In the genomic region with DNA sequence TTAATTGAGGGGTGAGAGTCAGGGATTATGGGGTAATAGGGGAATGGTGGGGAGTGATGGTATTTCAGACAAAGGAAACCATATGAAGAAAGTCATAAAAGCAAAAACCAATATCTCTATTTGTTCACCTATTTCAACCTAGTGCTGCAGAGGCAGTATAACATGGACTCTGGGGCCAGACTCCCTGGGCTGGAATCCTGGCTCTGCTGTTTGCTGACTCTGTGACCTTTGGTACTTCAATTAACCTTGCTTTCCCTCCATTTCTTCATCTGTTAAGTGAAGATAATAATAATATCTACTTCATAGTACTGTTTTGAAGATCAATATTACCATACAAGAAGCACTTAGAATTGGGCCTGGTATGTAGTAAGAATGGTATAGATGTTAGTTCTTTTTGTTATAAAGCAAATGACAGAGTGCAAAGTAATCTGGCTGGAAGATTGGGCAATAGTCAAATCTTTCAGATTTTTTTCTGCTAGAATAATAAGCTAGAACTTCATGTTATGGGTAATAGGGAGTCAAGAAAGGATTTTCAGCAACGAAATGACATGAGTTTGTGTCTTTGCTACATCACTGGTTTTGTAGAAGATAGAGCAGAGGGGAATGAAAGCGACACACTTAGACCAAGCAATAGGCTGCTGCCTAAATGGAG, we compare ENCODE assay signal across 18 cellular contexts. TPM values are rescaled to one million over a fixed set of nuclear protein-coding genes. Genes with fewer than 3 reads are reported as not detected.
DNase-seq lines count a peak whose midpoint lies in the region; ATAC-seq and TF ChIP-seq lines count a peak whose summit lies in the region.
"Had no signal": no experiment of that assay in that cellular context is flagged by ENCODE, and none has a peak within 500 bp of the region (broad histone marks: within the 10 kb centered on the region; RNA-seq: fewer than 3 reads in every experiment).

No MANE protein-coding gene starts in this region.

- H3K4me1 ChIP-seq in Caco-2 (peaks cover 13% of the 10 kb centered on the region; the same call in 1 of the 2 replicates), adipocyte (ENCODE audit: control insufficient read depth, insufficient read depth, low read length) (peaks cover 7% of the 10 kb centered on the region), neural progenitor cell (no peaks in the 10 kb centered on the region), prostate gland (replicated peaks) (no peaks in the 10 kb centered on the region), heart left ventricle (no peaks in the 10 kb centered on the region)

- no peak overlapping the region for H3K27ac ChIP-seq in neural progenitor cell
- H3K27ac ChIP-seq in prostate gland, result no peak overlapping the region
- H3K27ac ChIP-seq in heart left ventricle, result no peak overlapping the region
- H3K27ac ChIP-seq: 22Rv1, GM23248 had no signal

- CTCF ChIA-PET in Caco-2 (lab: Charles Lee), result no interaction called here

- 92% methylated on average over 2 of the region's 2 CpGs for WGBS in prostate gland
- WGBS in heart left ventricle, 4 donors, result 86 to 91% (median 89%) methylated on average over 2 of the region's 2 CpGs

- H3K36me3 Mint-ChIP-seq in Caco-2 (ENCODE audit: insufficient read depth, unreplicated experiment) (no peaks in the 10 kb centered on the region), neural progenitor cell (no peaks in the 10 kb centered on the region)
- H3K36me3 Mint-ChIP-seq: CD14-positive monocyte; CD8-positive, alpha-beta T cell had no signal

- H3K27ac Mint-ChIP-seq in Caco-2 (ENCODE audit: unreplicated experiment) (no peak overlapping the region), neural progenitor cell (peak overlapping the region; percentile 48)
- H3K27ac Mint-ChIP-seq: CD14-positive monocyte; CD8-positive, alpha-beta T cell had no signal

- H3K4me1 Mint-ChIP-seq in Caco-2 (ENCODE audit: low read depth, unreplicated experiment), result peaks cover 6% of the 10 kb centered on the region
- peaks cover 12% of the 10 kb centered on the region for H3K4me1 Mint-ChIP-seq in neural progenitor cell
- H3K4me1 Mint-ChIP-seq: CD14-positive monocyte had no signal

- no peaks in the 10 kb centered on the region for H3F3A ChIP-seq in neural progenitor cell (ENCODE audit: low read depth)

- H3K4me3 ChIP-seq in Caco-2 (ENCODE audit: low read depth, low read length) (no peak overlapping the region), adipocyte (ENCODE audit: low read length) (no peak overlapping the region), neural progenitor cell (no peak overlapping the region), prostate gland (no peak overlapping the region), heart left ventricle (no peak overlapping the region)
- H3K4me3 ChIP-seq: GM23248 had no signal

- intact Hi-C loops in Caco-2 (cut with micrococcal nuclease; ENCODE audit: unreplicated experiment) (loop anchor here (1.0 kb wide), 1 partner anchor 9 kb away; no protein-coding TSS in a partner anchor), prostate gland (cut with DNase I) (no loop called here), heart left ventricle (cut with DNase I) (no loop called here)

- TF ChIP-seq POLR2A in prostate gland (IDR thresholded peaks at IDR 0.05), result no peak
- no peak for TF ChIP-seq POLR2A in heart left ventricle (IDR thresholded peaks at IDR 0.05)

- H3K9me3 ChIP-seq in Caco-2 (no peaks in the 10 kb centered on the region), adipocyte (ENCODE audit: control insufficient read depth, low read length) (no peaks in the 10 kb centered on the region), neural progenitor cell (ENCODE audit: low read depth) (no peaks in the 10 kb centered on the region), prostate gland (no peaks in the 10 kb centered on the region), heart left ventricle (no peaks in the 10 kb centered on the region)

- H3K27me3 Mint-ChIP-seq in Caco-2 (ENCODE audit: insufficient read depth, unreplicated experiment) (no peaks in the 10 kb centered on the region), neural progenitor cell (ENCODE audit: insufficient read depth, low read depth) (no peaks in the 10 kb centered on the region)

- no peak overlapping the region for H3K9ac ChIP-seq in adipocyte (ENCODE audit: low read length)
- no peak overlapping the region for H3K9ac ChIP-seq in neural progenitor cell
- H3K9ac ChIP-seq: GM23248 had no signal

- H3K79me2 ChIP-seq in neural progenitor cell (ENCODE audit: low read depth), result no peaks in the 10 kb centered on the region

- DNase-seq in Caco-2 (peak; percentile 49), adipocyte (ENCODE audit: low read depth) (peak; percentile 41), iris pigment epithelial cell (ENCODE audit: low read depth) (peak; percentile 34), neural progenitor cell (ENCODE audit: low spot score) (no peak), prostate gland (ENCODE audit: low spot score) (no peak), cerebellar cortex (ENCODE audit: low spot score) (no peak), heart left ventricle (no peak)
- DNase-seq: CD8-positive, alpha-beta T cell; COR-L47; DND-41; GDM1; GM23248; H7; KBM-7 had no signal

- H3K36me3 ChIP-seq in Caco-2 (ENCODE audit: control insufficient read depth, insufficient read depth, low read length) (no peaks in the 10 kb centered on the region), adipocyte (ENCODE audit: control insufficient read depth, insufficient read depth, low read length, severe bottlenecking) (no peaks in the 10 kb centered on the region), neural progenitor cell (no peaks in the 10 kb centered on the region), prostate gland (no peaks in the 10 kb centered on the region), heart left ventricle (no peaks in the 10 kb centered on the region)

- H3K4me3 Mint-ChIP-seq in Caco-2 (ENCODE audit: unreplicated experiment), result no peak overlapping the region
- H3K4me3 Mint-ChIP-seq in neural progenitor cell, result no peak overlapping the region
- H3K4me3 Mint-ChIP-seq: CD14-positive monocyte; CD8-positive, alpha-beta T cell had no signal

- BruUV-seq in Caco-2 (replicated peaks; lab: Mats Ljungman, UMichigan), result no TSS peak

- H2AFZ ChIP-seq in neural progenitor cell (replicated peaks), result no peak overlapping the region
- H2AFZ ChIP-seq: GM23248 had no signal

- no peaks in the 10 kb centered on the region for H4K20me1 ChIP-seq in neural progenitor cell (ENCODE audit: low read depth)

- TF ChIP-seq CTCF in Caco-2 (IDR thresholded peaks at IDR 0.05; ENCODE audit: insufficient read depth in 1 of 2, low read depth in 1 of 2, low read length in 1 of 2, severe bottlenecking in 1 of 2, unreplicated experiment in 1 of 2) (no peak), neural progenitor cell (IDR thresholded peaks at IDR 0.05) (no peak), prostate gland (IDR thresholded peaks at IDR 0.05) (no peak), heart left ventricle (IDR thresholded peaks at IDR 0.05) (no peak)

- no peak overlapping the region for H3K4me2 ChIP-seq in neural progenitor cell

- H3K9me3 Mint-ChIP-seq in Caco-2 (ENCODE audit: unreplicated experiment), result no peaks in the 10 kb centered on the region
- no peaks in the 10 kb centered on the region for H3K9me3 Mint-ChIP-seq in neural progenitor cell
- H3K9me3 Mint-ChIP-seq: CD8-positive, alpha-beta T cell had no signal

- POLR2A ChIA-PET in Caco-2 (lab: Charles Lee), result no interaction called here

- ATAC-seq in HG03175 (IDR thresholded peaks at IDR 0.05; ENCODE audit: unreplicated experiment), result no peak
- ATAC-seq in heart left ventricle, result no peak
- ATAC-seq: CD8-positive, alpha-beta T cell had no signal

- no peaks in the 10 kb centered on the region for H3K27me3 ChIP-seq in Caco-2 (replicated peaks; ENCODE audit: control insufficient read depth, insufficient read depth, low read length)
- no peaks in the 10 kb centered on the region for H3K27me3 ChIP-seq in adipocyte (replicated peaks; ENCODE audit: control insufficient read depth, insufficient read depth, low read length)
- H3K27me3 ChIP-seq in neural progenitor cell, result no peaks in the 10 kb centered on the region
- no peaks in the 10 kb centered on the region for H3K27me3 ChIP-seq in prostate gland (replicated peaks; ENCODE audit: insufficient read depth)
- H3K27me3 ChIP-seq in heart left ventricle, result no peaks in the 10 kb centered on the region

RNA-seq across cellular contexts. Expression of a gene that starts 9.0 kb away (rescaled TPM):
- 0.56 and 0.68 TPM in 2 replicates for total RNA-seq in Caco-2 (2022)
- total RNA-seq in neural progenitor cell (ENCODE audit: low replicate concordance), result 0.53 and 0.62 TPM in 2 replicates
- total RNA-seq in prostate gland, result 1 to 10 TPM in 1 of 2 donors, not detected in 1; 1.0 TPM
- under 1 TPM in 2 of 9 donors, not detected in 7; 0.37 to 0.80 TPM for total RNA-seq in heart left ventricle
- polyA plus RNA-seq in heart left ventricle, result under 1 TPM in 1 of 2 donors, not detected in 1; 0.06 TPM
- total RNA-seq: CD8-positive, alpha-beta T cell; GM23248 had no signal
- polyA plus RNA-seq: BJ, CD14-positive monocyte, GM23248 had no signal

RNA-seq across cellular contexts. Expression of a gene that starts 36.4 kb away (rescaled TPM):
- total RNA-seq in Caco-2 (2022), result not detected in 2 replicates
- not detected in 2 replicates for total RNA-seq in neural progenitor cell (ENCODE audit: low replicate concordance)
- total RNA-seq in prostate gland, result not detected
- total RNA-seq in heart left ventricle, result not detected
- not detected for polyA plus RNA-seq in heart left ventricle
- total RNA-seq: GM23248, H7 had no signal
- polyA plus RNA-seq: BJ, CD14-positive monocyte, GM23248 had no signal

RNA-seq across cellular contexts. Expression of a gene that starts 41.3 kb away (rescaled TPM):
- total RNA-seq in Caco-2 (2022), result 1.1 and 1.3 TPM in 2 replicates
- 9.6 and 14.3 TPM in 2 replicates for total RNA-seq in neural progenitor cell (ENCODE audit: low replicate concordance)
- total RNA-seq in prostate gland, result 10 to 100 TPM in 1 of 2 donors, 1 to 10 TPM in 1; 6.3 to 15.7 TPM
- total RNA-seq in heart left ventricle, result 1 to 10 TPM; 1.8 to 7.7 (median 5.1) TPM
- polyA plus RNA-seq in heart left ventricle, result 1 to 10 TPM in 1 of 2 donors, under 1 TPM in 1; 0.67 to 1.1 TPM

Comparison
In these comparisons a context has a peak if more than half of its experiments do, and no peak if none do; other contexts are left out.
1. DNase-seq: peak in Caco-2 (2 of 2), adipocyte (single experiment) and iris pigment epithelial cell (single experiment); none in neural progenitor cell (single experiment), prostate gland (single experiment), cerebellar cortex (single experiment) and heart left ventricle (0 of 5).